16 cellular contexts compared by ENCODE assay signal in the genomic region with DNA sequence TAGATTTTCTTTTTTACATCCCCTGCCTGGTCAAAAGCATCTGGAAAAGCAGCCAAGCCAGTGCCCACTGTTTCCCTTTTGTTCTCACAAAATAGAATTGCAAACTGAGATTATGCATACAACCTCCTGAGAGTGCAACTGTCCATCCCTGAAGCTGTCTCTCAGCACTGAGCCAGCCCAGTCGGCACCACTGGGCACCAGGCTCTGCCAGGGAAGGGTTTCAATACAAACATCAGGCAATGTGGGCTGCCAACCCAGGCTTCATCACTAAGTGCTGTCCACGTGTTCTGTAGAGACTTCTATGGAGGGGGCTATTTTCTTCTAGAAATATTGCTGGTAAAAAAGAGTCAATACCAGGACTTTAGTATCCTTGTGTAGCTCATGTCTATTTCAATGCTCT.
DNase-seq lines count a peak whose midpoint lies in the region; ATAC-seq and TF ChIP-seq lines count a peak whose summit lies in the region.
"Had no signal": no experiment of that assay in that cellular context is flagged by ENCODE, and none has a peak within 500 bp of the region (broad histone marks: within the 10 kb centered on the region; RNA-seq: fewer than 3 reads in every experiment).

No MANE protein-coding gene starts in this region.

- H3K27ac Mint-ChIP-seq in GM23338: no peak overlapping the region
- H3K27ac Mint-ChIP-seq: activated T-helper 17 cell treated with anti-CD3 and anti-CD28 coated beads, Interleukin-2, amount 50 U/mL, for 72 hours; H9 had no signal

- H3K9me3 Mint-ChIP-seq in GM23338: no peaks in the 10 kb centered on the region
- H3K9me3 Mint-ChIP-seq: activated T-helper 17 cell treated with anti-CD3 and anti-CD28 coated beads, Interleukin-2, amount 50 U/mL, for 72 hours; H9 had no signal

- H3K27me3 Mint-ChIP-seq in GM23338 (ENCODE audit: insufficient read depth, low read depth, poor library complexity): peaks cover 4% of the 10 kb centered on the region
- H3K27me3 Mint-ChIP-seq: activated T-helper 17 cell treated with anti-CD3 and anti-CD28 coated beads, Interleukin-2, amount 50 U/mL, for 72 hours had no signal

- H3K27me3 ChIP-seq in GM23338 (ENCODE audit: insufficient read depth): no peaks in the 10 kb centered on the region
- H3K27me3 ChIP-seq: transverse colon had no signal

- H3K4me2 ChIP-seq in GM23338: no peak overlapping the region
- H3K4me2 ChIP-seq: smooth muscle cell had no signal

- no peak overlapping the region for H3K27ac ChIP-seq in GM23338 (ENCODE audit: low read depth)
- H3K27ac ChIP-seq: HL-60, transverse colon, WERI-Rb-1 had no signal

- H3K4me1 Mint-ChIP-seq in GM23338: peaks cover 35% of the 10 kb centered on the region

- intact Hi-C loops in sciatic nerve (cut with DNase I): no loop called here

- no peak for ATAC-seq in GM23338
- ATAC-seq in sciatic nerve: peak; percentile 56
- ATAC-seq in HG03025 (IDR thresholded peaks at IDR 0.05; ENCODE audit: low FRiP score, unreplicated experiment): no peak
- no peak for ATAC-seq in GM21526 (IDR thresholded peaks at IDR 0.05; ENCODE audit: low FRiP score, unreplicated experiment)
- ATAC-seq: activated T-helper 17 cell treated with anti-CD3 and anti-CD28 coated beads, Interleukin-2, amount 50 U/mL, for 72 hours had no signal

- no peaks in the 10 kb centered on the region for H3K79me2 ChIP-seq in GM23338 (replicated peaks; ENCODE audit: insufficient read depth)

- no peaks in the 10 kb centered on the region for H3K36me3 Mint-ChIP-seq in GM23338 (ENCODE audit: low read depth)

- TF ChIP-seq CTCF in GM23338 (conservative IDR thresholded peaks at IDR 0.05; ENCODE audit: low read depth in 2 of 2): no peak

- peaks cover 20% of the 10 kb centered on the region for H3K4me1 ChIP-seq in GM23338 (ENCODE audit: insufficient read depth)

- no peaks in the 10 kb centered on the region for H3K9me2 ChIP-seq in GM23338 (ENCODE audit: insufficient read depth)

- no peaks in the 10 kb centered on the region for H3F3A ChIP-seq in GM23338 (replicated peaks; ENCODE audit: low read depth)

- no peak overlapping the region for H3K4me3 Mint-ChIP-seq in GM23338
- H3K4me3 Mint-ChIP-seq: activated T-helper 17 cell treated with anti-CD3 and anti-CD28 coated beads, Interleukin-2, amount 50 U/mL, for 72 hours; H9 had no signal

- DNase-seq in GM23338 (ENCODE audit: low spot score): no peak
- DNase-seq in NCI-H446 treated with DMSO at 0.1 percent for 48 hours (lab: John Stamatoyannopoulos, UW): peak; percentile 43
- DNase-seq in hippocampal formation (lab: John Stamatoyannopoulos, UW): peak; percentile 16 to 48
- no peak for DNase-seq in sciatic nerve (ENCODE audit: low spot score)
- DNase-seq in SK-N-DZ (ENCODE audit: low spot score): no peak
- no peak for DNase-seq in foreskin melanocyte
- DNase-seq: central memory CD4-positive, alpha-beta T cell; DMS53; H9; transverse colon; WERI-Rb-1 had no signal

- no peaks in the 10 kb centered on the region for H4K20me1 ChIP-seq in GM23338 (replicated peaks; ENCODE audit: insufficient read depth)

- H3K36me3 ChIP-seq in GM23338 (ENCODE audit: insufficient read depth): no peaks in the 10 kb centered on the region
- H3K36me3 ChIP-seq: transverse colon, WERI-Rb-1 had no signal

- no peak overlapping the region for H3K4me3 ChIP-seq in GM23338
- H3K4me3 ChIP-seq: smooth muscle cell, transverse colon had no signal

- H2AFZ ChIP-seq in GM23338: peak overlapping the region; percentile 66

TF ChIP-seq in GM23338, 12 proteins besides CTCF, POLR2A, EP300 and RAD21 (continues in another document):
- TF ChIP-seq ZNF114 (CRISPR knock-in tag; IDR thresholded peaks at IDR 0.05) (no peak), JUNB (IDR thresholded peaks at IDR 0.05; ENCODE audit: unreplicated experiment) (no peak), EZH2 (IDR thresholded peaks at IDR 0.05; ENCODE audit: low read depth, unreplicated experiment) (no peak), CREB1 (CRISPR knock-in tag; IDR thresholded peaks at IDR 0.05; ENCODE audit: low read depth) (no peak), ZNF331 (CRISPR knock-in tag; IDR thresholded peaks at IDR 0.05; ENCODE audit: low read depth) (no peak), EZH2phosphoT487 (IDR thresholded peaks at IDR 0.05; ENCODE audit: unreplicated experiment) (no peak), STAT1 (IDR thresholded peaks at IDR 0.05; ENCODE audit: unreplicated experiment) (no peak)
- TF ChIP-seq, protein P1, sequence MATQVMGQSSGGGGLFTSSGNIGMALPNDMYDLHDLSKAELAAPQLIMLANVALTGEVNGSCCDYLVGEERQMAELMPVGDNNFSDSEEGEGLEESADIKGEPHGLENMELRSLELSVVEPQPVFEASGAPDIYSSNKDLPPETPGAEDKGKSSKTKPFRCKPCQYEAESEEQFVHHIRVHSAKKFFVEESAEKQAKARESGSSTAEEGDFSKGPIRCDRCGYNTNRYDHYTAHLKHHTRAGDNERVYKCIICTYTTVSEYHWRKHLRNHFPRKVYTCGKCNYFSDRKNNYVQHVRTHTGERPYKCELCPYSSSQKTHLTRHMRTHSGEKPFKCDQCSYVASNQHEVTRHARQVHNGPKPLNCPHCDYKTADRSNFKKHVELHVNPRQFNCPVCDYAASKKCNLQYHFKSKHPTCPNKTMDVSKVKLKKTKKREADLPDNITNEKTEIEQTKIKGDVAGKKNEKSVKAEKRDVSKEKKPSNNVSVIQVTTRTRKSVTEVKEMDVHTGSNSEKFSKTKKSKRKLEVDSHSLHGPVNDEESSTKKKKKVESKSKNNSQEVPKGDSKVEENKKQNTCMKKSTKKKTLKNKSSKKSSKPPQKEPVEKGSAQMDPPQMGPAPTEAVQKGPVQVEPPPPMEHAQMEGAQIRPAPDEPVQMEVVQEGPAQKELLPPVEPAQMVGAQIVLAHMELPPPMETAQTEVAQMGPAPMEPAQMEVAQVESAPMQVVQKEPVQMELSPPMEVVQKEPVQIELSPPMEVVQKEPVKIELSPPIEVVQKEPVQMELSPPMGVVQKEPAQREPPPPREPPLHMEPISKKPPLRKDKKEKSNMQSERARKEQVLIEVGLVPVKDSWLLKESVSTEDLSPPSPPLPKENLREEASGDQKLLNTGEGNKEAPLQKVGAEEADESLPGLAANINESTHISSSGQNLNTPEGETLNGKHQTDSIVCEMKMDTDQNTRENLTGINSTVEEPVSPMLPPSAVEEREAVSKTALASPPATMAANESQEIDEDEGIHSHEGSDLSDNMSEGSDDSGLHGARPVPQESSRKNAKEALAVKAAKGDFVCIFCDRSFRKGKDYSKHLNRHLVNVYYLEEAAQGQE (IDR thresholded peaks at IDR 0.05; ENCODE audit: unreplicated experiment): no peak
- TF ChIP-seq, protein P2, sequence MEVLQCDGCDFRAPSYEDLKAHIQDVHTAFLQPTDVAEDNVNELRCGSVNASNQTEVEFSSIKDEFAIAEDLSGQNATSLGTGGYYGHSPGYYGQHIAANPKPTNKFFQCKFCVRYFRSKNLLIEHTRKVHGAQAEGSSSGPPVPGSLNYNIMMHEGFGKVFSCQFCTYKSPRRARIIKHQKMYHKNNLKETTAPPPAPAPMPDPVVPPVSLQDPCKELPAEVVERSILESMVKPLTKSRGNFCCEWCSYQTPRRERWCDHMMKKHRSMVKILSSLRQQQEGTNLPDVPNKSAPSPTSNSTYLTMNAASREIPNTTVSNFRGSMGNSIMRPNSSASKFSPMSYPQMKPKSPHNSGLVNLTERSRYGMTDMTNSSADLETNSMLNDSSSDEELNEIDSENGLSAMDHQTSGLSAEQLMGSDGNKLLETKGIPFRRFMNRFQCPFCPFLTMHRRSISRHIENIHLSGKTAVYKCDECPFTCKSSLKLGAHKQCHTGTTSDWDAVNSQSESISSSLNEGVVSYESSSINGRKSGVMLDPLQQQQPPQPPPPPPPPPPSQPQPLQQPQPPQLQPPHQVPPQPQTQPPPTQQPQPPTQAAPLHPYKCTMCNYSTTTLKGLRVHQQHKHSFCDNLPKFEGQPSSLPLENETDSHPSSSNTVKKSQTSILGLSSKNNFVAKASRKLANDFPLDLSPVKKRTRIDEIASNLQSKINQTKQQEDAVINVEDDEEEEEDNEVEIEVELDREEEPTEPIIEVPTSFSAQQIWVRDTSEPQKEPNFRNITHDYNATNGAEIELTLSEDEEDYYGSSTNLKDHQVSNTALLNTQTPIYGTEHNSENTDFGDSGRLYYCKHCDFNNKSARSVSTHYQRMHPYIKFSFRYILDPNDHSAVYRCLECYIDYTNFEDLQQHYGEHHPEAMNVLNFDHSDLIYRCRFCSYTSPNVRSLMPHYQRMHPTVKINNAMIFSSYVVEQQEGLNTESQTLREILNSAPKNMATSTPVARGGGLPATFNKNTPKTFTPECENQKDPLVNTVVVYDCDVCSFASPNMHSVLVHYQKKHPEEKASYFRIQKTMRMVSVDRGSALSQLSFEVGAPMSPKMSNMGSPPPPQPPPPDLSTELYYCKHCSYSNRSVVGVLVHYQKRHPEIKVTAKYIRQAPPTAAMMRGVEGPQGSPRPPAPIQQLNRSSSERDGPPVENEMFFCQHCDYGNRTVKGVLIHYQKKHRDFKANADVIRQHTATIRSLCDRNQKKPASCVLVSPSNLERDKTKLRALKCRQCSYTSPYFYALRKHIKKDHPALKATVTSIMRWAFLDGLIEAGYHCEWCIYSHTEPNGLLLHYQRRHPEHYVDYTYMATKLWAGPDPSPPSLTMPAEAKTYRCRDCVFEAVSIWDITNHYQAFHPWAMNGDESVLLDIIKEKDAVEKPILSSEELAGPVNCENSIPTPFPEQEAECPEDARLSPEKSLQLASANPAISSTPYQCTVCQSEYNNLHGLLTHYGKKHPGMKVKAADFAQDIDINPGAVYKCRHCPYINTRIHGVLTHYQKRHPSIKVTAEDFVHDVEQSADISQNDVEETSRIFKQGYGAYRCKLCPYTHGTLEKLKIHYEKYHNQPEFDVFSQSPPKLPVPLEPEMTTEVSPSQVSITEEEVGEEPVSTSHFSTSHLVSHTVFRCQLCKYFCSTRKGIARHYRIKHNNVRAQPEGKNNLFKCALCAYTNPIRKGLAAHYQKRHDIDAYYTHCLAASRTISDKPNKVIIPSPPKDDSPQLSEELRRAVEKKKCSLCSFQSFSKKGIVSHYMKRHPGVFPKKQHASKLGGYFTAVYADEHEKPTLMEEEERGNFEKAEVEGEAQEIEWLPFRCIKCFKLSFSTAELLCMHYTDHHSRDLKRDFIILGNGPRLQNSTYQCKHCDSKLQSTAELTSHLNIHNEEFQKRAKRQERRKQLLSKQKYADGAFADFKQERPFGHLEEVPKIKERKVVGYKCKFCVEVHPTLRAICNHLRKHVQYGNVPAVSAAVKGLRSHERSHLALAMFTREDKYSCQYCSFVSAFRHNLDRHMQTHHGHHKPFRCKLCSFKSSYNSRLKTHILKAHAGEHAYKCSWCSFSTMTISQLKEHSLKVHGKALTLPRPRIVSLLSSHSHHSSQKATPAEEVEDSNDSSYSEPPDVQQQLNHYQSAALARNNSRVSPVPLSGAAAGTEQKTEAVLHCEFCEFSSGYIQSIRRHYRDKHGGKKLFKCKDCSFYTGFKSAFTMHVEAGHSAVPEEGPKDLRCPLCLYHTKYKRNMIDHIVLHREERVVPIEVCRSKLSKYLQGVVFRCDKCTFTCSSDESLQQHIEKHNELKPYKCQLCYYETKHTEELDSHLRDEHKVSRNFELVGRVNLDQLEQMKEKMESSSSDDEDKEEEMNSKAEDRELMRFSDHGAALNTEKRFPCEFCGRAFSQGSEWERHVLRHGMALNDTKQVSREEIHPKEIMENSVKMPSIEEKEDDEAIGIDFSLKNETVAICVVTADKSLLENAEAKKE (CRISPR knock-in tag; IDR thresholded peaks at IDR 0.05): no peak

Comparison
In these comparisons a context has a peak if more than half of its experiments do, and no peak if none do; other contexts are left out.
1. DNase-seq: peak in NCI-H446 treated with DMSO at 0.1 percent for 48 hours (single experiment) and hippocampal formation (2 of 2); none in GM23338 (single experiment), sciatic nerve (single experiment), SK-N-DZ (single experiment) and foreskin melanocyte (single experiment).